In genomic region chr16:84207869-84208268, GRCh38 we compare ENCODE assay signal across 24 cellular contexts. TPM values are rescaled to one million over a fixed set of nuclear protein-coding genes. Genes with fewer than 3 reads are reported as not detected.
DNase-seq lines count a peak whose midpoint lies in the region; ATAC-seq, FAIRE-seq and TF ChIP-seq lines count a peak whose summit lies in the region.
"Had no signal": no experiment of that assay in that cellular context is flagged by ENCODE, and none has a peak within 500 bp of the region (broad histone marks: within the 10 kb centered on the region; RNA-seq: fewer than 3 reads in every experiment).

No MANE protein-coding gene starts in this region.

- H3K27me3 ChIP-seq in HepG2 (ENCODE audit: control insufficient read depth in 1 of 2, insufficient read depth in 2 of 2, low read length in 2 of 2) (peaks cover 15 to 35% of the 10 kb centered on the region in 2 experiments; a peak in 4 of 5 replicates), right lobe of liver (no peaks in the 10 kb centered on the region), endodermal cell (ENCODE audit: control insufficient read depth, insufficient read depth, low read length, poor library complexity, severe bottlenecking) (no peaks in the 10 kb centered on the region)
- H3K27me3 ChIP-seq: BE2C had no signal

- no peak for TF ChIP-seq EP300 in HepG2 (IDR thresholded peaks at IDR 0.05; ENCODE audit: low read depth in 2 of 2, low read length in 2 of 2)
- TF ChIP-seq EP300 in HepG2 (CRISPR knock-in tag; IDR thresholded peaks at IDR 0.05; ENCODE audit: borderline replicate concordance): no peak

- in situ Hi-C loops in HepG2 (cut with HindIII; ENCODE audit: extremely low pct_ligation_motif_present, low pct_unique_long_range_greater_than_20kb): no loop called here

- H3K4me1 Mint-ChIP-seq in endodermal cell: peaks cover 19% of the 10 kb centered on the region

- ATAC-seq in HepG2 (peak; percentile 38; the same call in 2 of the 3 replicates), right lobe of liver (no peak), HG03280 (IDR thresholded peaks at IDR 0.05; ENCODE audit: unreplicated experiment) (no peak)

- no peak for DNase-seq in HepG2 (ENCODE audit: low spot score)
- no peak for DNase-seq in right lobe of liver
- DNase-seq in NCI-H524 treated with DMSO at 0.1 percent for 48 hours (lab: John Stamatoyannopoulos, UW): peak; percentile 70
- DNase-seq in endodermal cell: peak; percentile 63
- DNase-seq in HK-2 (ENCODE audit: unreplicated experiment): no peak
- DNase-seq in HuH-7 (ENCODE audit: low spot score): no peak
- DNase-seq: BE2C; Caco-2; CD4-positive, alpha-beta T cell; DMS53; EL; NCI-H1436; NCI-H2081 treated with DMSO at 0.1 percent for 48 hours; NCI-H226; NCI-H526; RPMI8226; SIG-M5; T-helper 1 cell had no signal

- H3K9me3 ChIP-seq in HepG2 (ENCODE audit: low read length) (no peaks in the 10 kb centered on the region), right lobe of liver (no peaks in the 10 kb centered on the region), endodermal cell (ENCODE audit: control insufficient read depth, low read length) (no peaks in the 10 kb centered on the region)
- H3K9me3 ChIP-seq: BE2C had no signal

- no peaks in the 10 kb centered on the region for H3K4me1 ChIP-seq in HepG2 (ENCODE audit: insufficient read depth, low read length)
- no peaks in the 10 kb centered on the region for H3K4me1 ChIP-seq in right lobe of liver
- H3K4me1 ChIP-seq in endodermal cell (ENCODE audit: control insufficient read depth, insufficient read depth, low read length): peaks cover 22% of the 10 kb centered on the region
- H3K4me1 ChIP-seq: Caco-2 had no signal

- POLR2A ChIA-PET in HepG2 (lab: Yijun Ruan, JAX): no interaction called here

- H3K27ac Mint-ChIP-seq in endodermal cell: peak overlapping the region; percentile 64
- H3K27ac Mint-ChIP-seq: CD4-positive, alpha-beta T cell had no signal

- intact Hi-C loops in HepG2 (cut with micrococcal nuclease; ENCODE audit: unreplicated experiment): no loop called here
- intact Hi-C loops in right lobe of liver (cut with DNase I): no loop called here

- H3K9ac ChIP-seq in HepG2 (ENCODE audit: insufficient read depth, low read depth, low read length) (no peak overlapping the region), endodermal cell (ENCODE audit: extremely low read depth, low read length, poor library complexity, severe bottlenecking) (no peak overlapping the region)

- H3K4me2 ChIP-seq in HepG2 (ENCODE audit: low read depth, low read length): no peak overlapping the region

- no TSS peak for BruUV-seq in HepG2 (replicated peaks; lab: Mats Ljungman, UMichigan)

- H3K27ac ChIP-seq in HepG2 (ENCODE audit: extremely low read length, insufficient read depth, low read length): no peak overlapping the region
- H3K27ac ChIP-seq in right lobe of liver: no peak overlapping the region
- H3K27ac ChIP-seq in endodermal cell (ENCODE audit: low read depth, low read length): no peak overlapping the region

- no peak for TF ChIP-seq CTCF in HepG2 (CRISPR knock-in tag; IDR thresholded peaks at IDR 0.05)
- TF ChIP-seq CTCF in right lobe of liver (IDR thresholded peaks at IDR 0.05): no peak
- TF ChIP-seq CTCF in endodermal cell (conservative IDR thresholded peaks at IDR 0.05): peak; percentile 12

- 7% methylated on average over 7 of the region's 7 CpGs for WGBS in HepG2 (ENCODE audit: low lambda C conversion rate)
- WGBS in right lobe of liver (ENCODE audit: insufficient coverage, low coverage, low lambda C conversion rate, missing lambda C conversion rate): 72% methylated on average over 3 of the region's 7 CpGs
- WGBS in endodermal cell (ENCODE audit: insufficient coverage in 1 of 2, insufficient read length in 1 of 2), 2 experiments: 61 to 78% methylated on average over 7 of the region's 7 CpGs

- TF ChIP-seq POLR2A in HepG2 (IDR thresholded peaks at IDR 0.05; ENCODE audit: insufficient read depth in 1 of 2, low read depth in 2 of 2, low read length in 2 of 2) (no peak), right lobe of liver (IDR thresholded peaks at IDR 0.05) (no peak)

- H3K9me3 Mint-ChIP-seq in endodermal cell: peaks cover 4% of the 10 kb centered on the region
- H3K9me3 Mint-ChIP-seq: CD4-positive, alpha-beta T cell had no signal

- H3K4me3 Mint-ChIP-seq in endodermal cell: no peak overlapping the region
- H3K4me3 Mint-ChIP-seq: CD4-positive, alpha-beta T cell had no signal

- no peaks in the 10 kb centered on the region for H3K36me3 Mint-ChIP-seq in endodermal cell (ENCODE audit: low read depth)

- TF ChIP-seq RAD21 in HepG2 (CRISPR knock-in tag; IDR thresholded peaks at IDR 0.05): no peak

- FAIRE-seq in HepG2 (lab: Jason Lieb, UNC): no peak
- FAIRE-seq: A204.1, GM12891, GM19239, H1 had no signal

- H4K20me1 ChIP-seq in HepG2 (ENCODE audit: insufficient read depth, low read length): no peaks in the 10 kb centered on the region

- CTCF ChIA-PET in HepG2 (lab: Yijun Ruan, JAX; ENCODE audit: low intra/inter-chr PET ratio, low total read pairs): no interaction called here

- no peaks in the 10 kb centered on the region for H3K27me3 Mint-ChIP-seq in endodermal cell (ENCODE audit: insufficient read depth)
- H3K27me3 Mint-ChIP-seq: CD4-positive, alpha-beta T cell had no signal

- no peak overlapping the region for H3K4me3 ChIP-seq in HepG2 (replicated peaks in 1 of 3; ENCODE audit: insufficient read depth in 1 of 3, low read depth in 2 of 3, low read length in 3 of 3)
- H3K4me3 ChIP-seq in right lobe of liver: no peak overlapping the region
- no peak overlapping the region for H3K4me3 ChIP-seq in endodermal cell (ENCODE audit: low read length)

- no peak overlapping the region for H2AFZ ChIP-seq in HepG2 (ENCODE audit: low read length)

- H3K36me3 ChIP-seq in HepG2 (replicated peaks in 1 of 2; ENCODE audit: control insufficient read depth in 1 of 2, insufficient read depth in 2 of 2, low read length in 2 of 2) (no peaks in the 10 kb centered on the region), right lobe of liver (no peaks in the 10 kb centered on the region), endodermal cell (ENCODE audit: control insufficient read depth, insufficient read depth, low read length) (no peaks in the 10 kb centered on the region)
- H3K36me3 ChIP-seq: BE2C had no signal

- H3K79me2 ChIP-seq in HepG2 (ENCODE audit: insufficient read depth, low read length): no peaks in the 10 kb centered on the region

RNA-seq across cellular contexts. Expression of gene ADAD2, which starts 16.9 kb away (rescaled TPM):
- total RNA-seq in HepG2 (2016; rRNA removed; fragmentation: Illumina TruSeq; extraction: Trizol) (not detected in 2 replicates), right lobe of liver (1 to 10 TPM in 1 of 6 experiments, under 1 TPM in 1, not detected in 4; 0.87 to 1.0 TPM), endodermal cell (not detected)
- not detected in 2 replicates for total RNA-seq in HepG2 (2016; cell fraction: cytosol; rRNA removed; fragmentation: Illumina TruSeq; extraction: Trizol; ENCODE audit: low read depth)
- not detected in 2 replicates for total RNA-seq in HepG2 (2016; cell fraction: insoluble cytoplasmic fraction; rRNA removed; fragmentation: Illumina TruSeq; extraction: Trizol)
- not detected in 2 replicates for total RNA-seq in HepG2 (2016; cell fraction: membrane; rRNA removed; fragmentation: Illumina TruSeq; extraction: Trizol)
- total RNA-seq in HepG2 (2016; cell fraction: nucleus; rRNA removed; fragmentation: Illumina TruSeq; extraction: Trizol): not detected in 2 replicates
- polyA plus RNA-seq in HepG2 (2011; rRNA removed): not detected in 2 replicates
- polyA plus RNA-seq in HepG2 (2011; cell fraction: cytosol; rRNA removed): 0.03 TPM in 1 of 2 replicates, not detected in the other
- not detected in 2 replicates for polyA plus RNA-seq in HepG2 (2011; cell fraction: nucleus; rRNA removed)
- not detected in 2 replicates for polyA plus RNA-seq in HepG2 (2012)
- polyA plus RNA-seq in HepG2 (2016; cell fraction: cytosol; fragmentation: Illumina TruSeq; extraction: Trizol; ENCODE audit: low read depth): not detected in 2 replicates
- polyA plus RNA-seq in HepG2 (2016; cell fraction: insoluble cytoplasmic fraction; fragmentation: Illumina TruSeq; extraction: Trizol; ENCODE audit: low read depth): not detected in 2 replicates
- not detected in 2 replicates for polyA plus RNA-seq in HepG2 (2016; cell fraction: membrane; fragmentation: Illumina TruSeq; extraction: Trizol; ENCODE audit: low read depth)
- not detected in 2 replicates for polyA plus RNA-seq in HepG2 (2016; cell fraction: nucleus; fragmentation: Illumina TruSeq; extraction: Trizol; ENCODE audit: insufficient read depth, low read depth)
- not detected in 2 replicates for polyA minus RNA-seq in HepG2 (2011; rRNA and poly(A)+ RNA removed; ENCODE audit: low replicate concordance)
- polyA minus RNA-seq in HepG2 (2011; cell fraction: cytosol; rRNA and poly(A)+ RNA removed): not detected in 2 replicates
- not detected in 2 replicates for polyA minus RNA-seq in HepG2 (2011; cell fraction: nucleus; rRNA and poly(A)+ RNA removed)
- polyA plus RNA-seq in endodermal cell (2013, experiment 1 of 2): 0.21 TPM
- not detected for polyA plus RNA-seq in endodermal cell (2013, experiment 2 of 2)
- total RNA-seq: Caco-2, M059J had no signal

RNA-seq across cellular contexts. Expression of gene TAF1C, which starts 21.0 kb away (rescaled TPM):
- 8.3 and 15.6 TPM in 2 replicates for total RNA-seq in HepG2 (2016; rRNA removed; fragmentation: Illumina TruSeq; extraction: Trizol)
- total RNA-seq in HepG2 (2016; cell fraction: cytosol; rRNA removed; fragmentation: Illumina TruSeq; extraction: Trizol; ENCODE audit: low read depth): 9.0 and 11.9 TPM in 2 replicates
- total RNA-seq in HepG2 (2016; cell fraction: insoluble cytoplasmic fraction; rRNA removed; fragmentation: Illumina TruSeq; extraction: Trizol): 5.7 and 17.7 TPM in 2 replicates
- total RNA-seq in HepG2 (2016; cell fraction: membrane; rRNA removed; fragmentation: Illumina TruSeq; extraction: Trizol): 9.2 and 10.3 TPM in 2 replicates
- 33.5 and 39.8 TPM in 2 replicates for total RNA-seq in HepG2 (2016; cell fraction: nucleus; rRNA removed; fragmentation: Illumina TruSeq; extraction: Trizol)
- polyA plus RNA-seq in HepG2 (2011; rRNA removed): 20.8 and 25.2 TPM in 2 replicates
- polyA plus RNA-seq in HepG2 (2011; cell fraction: cytosol; rRNA removed): 6.5 and 8.8 TPM in 2 replicates
- 318 and 424 TPM in 2 replicates for polyA plus RNA-seq in HepG2 (2011; cell fraction: nucleus; rRNA removed)
- polyA plus RNA-seq in HepG2 (2012): 24.5 and 34.3 TPM in 2 replicates
- 1.1 and 1.7 TPM in 2 replicates for polyA plus RNA-seq in HepG2 (2016; cell fraction: cytosol; fragmentation: Illumina TruSeq; extraction: Trizol; ENCODE audit: low read depth)
- polyA plus RNA-seq in HepG2 (2016; cell fraction: insoluble cytoplasmic fraction; fragmentation: Illumina TruSeq; extraction: Trizol; ENCODE audit: low read depth): 9.1 and 13.0 TPM in 2 replicates
- polyA plus RNA-seq in HepG2 (2016; cell fraction: membrane; fragmentation: Illumina TruSeq; extraction: Trizol; ENCODE audit: low read depth): 1.9 and 2.6 TPM in 2 replicates
- 119 and 132 TPM in 2 replicates for polyA plus RNA-seq in HepG2 (2016; cell fraction: nucleus; fragmentation: Illumina TruSeq; extraction: Trizol; ENCODE audit: insufficient read depth, low read depth)
- 40.8 and 57.1 TPM in 2 replicates for polyA minus RNA-seq in HepG2 (2011; rRNA and poly(A)+ RNA removed; ENCODE audit: low replicate concordance)
- polyA minus RNA-seq in HepG2 (2011; cell fraction: cytosol; rRNA and poly(A)+ RNA removed): 4.0 and 5.1 TPM in 2 replicates
- 62.5 and 75.1 TPM in 2 replicates for polyA minus RNA-seq in HepG2 (2011; cell fraction: nucleus; rRNA and poly(A)+ RNA removed)
- total RNA-seq in right lobe of liver: 10 to 100 TPM; 11.0 to 28.3 (median 19.3) TPM
- total RNA-seq in endodermal cell: 10 to 100 TPM; 92.0 to 99.8 TPM
- polyA plus RNA-seq in endodermal cell (2013, experiment 1 of 2): 51.8 TPM
- polyA plus RNA-seq in endodermal cell (2013, experiment 2 of 2): 37.9 TPM

RNA-seq across cellular contexts. Expression of gene KCNG4, which starts 31.9 kb away (rescaled TPM):
- not detected in 2 replicates for total RNA-seq in HepG2 (2016; rRNA removed; fragmentation: Illumina TruSeq; extraction: Trizol)
- not detected in 2 replicates for total RNA-seq in HepG2 (2016; cell fraction: cytosol; rRNA removed; fragmentation: Illumina TruSeq; extraction: Trizol; ENCODE audit: low read depth)
- total RNA-seq in HepG2 (2016; cell fraction: insoluble cytoplasmic fraction; rRNA removed; fragmentation: Illumina TruSeq; extraction: Trizol): not detected in 2 replicates
- total RNA-seq in HepG2 (2016; cell fraction: membrane; rRNA removed; fragmentation: Illumina TruSeq; extraction: Trizol): not detected in 2 replicates
- total RNA-seq in HepG2 (2016; cell fraction: nucleus; rRNA removed; fragmentation: Illumina TruSeq; extraction: Trizol): not detected in 2 replicates
- polyA plus RNA-seq in HepG2 (2011; rRNA removed): not detected in 2 replicates
- polyA plus RNA-seq in HepG2 (2011; cell fraction: cytosol; rRNA removed): not detected in 2 replicates
- polyA plus RNA-seq in HepG2 (2011; cell fraction: nucleus; rRNA removed): not detected in 2 replicates
- polyA plus RNA-seq in HepG2 (2012): not detected in 2 replicates
- polyA plus RNA-seq in HepG2 (2016; cell fraction: cytosol; fragmentation: Illumina TruSeq; extraction: Trizol; ENCODE audit: low read depth): not detected in 2 replicates
- not detected in 2 replicates for polyA plus RNA-seq in HepG2 (2016; cell fraction: insoluble cytoplasmic fraction; fragmentation: Illumina TruSeq; extraction: Trizol; ENCODE audit: low read depth)
- not detected in 2 replicates for polyA plus RNA-seq in HepG2 (2016; cell fraction: membrane; fragmentation: Illumina TruSeq; extraction: Trizol; ENCODE audit: low read depth)
- not detected in 2 replicates for polyA plus RNA-seq in HepG2 (2016; cell fraction: nucleus; fragmentation: Illumina TruSeq; extraction: Trizol; ENCODE audit: insufficient read depth, low read depth)
- polyA minus RNA-seq in HepG2 (2011; rRNA and poly(A)+ RNA removed; ENCODE audit: low replicate concordance): 0.02 TPM in 1 of 2 replicates, not detected in the other
- not detected in 2 replicates for polyA minus RNA-seq in HepG2 (2011; cell fraction: cytosol; rRNA and poly(A)+ RNA removed)
- not detected in 2 replicates for polyA minus RNA-seq in HepG2 (2011; cell fraction: nucleus; rRNA and poly(A)+ RNA removed)
- not detected for total RNA-seq in right lobe of liver
- not detected for total RNA-seq in endodermal cell
- not detected for polyA plus RNA-seq in endodermal cell (2013, experiment 1 of 2)
- polyA plus RNA-seq in endodermal cell (2013, experiment 2 of 2): not detected
- total RNA-seq: Caco-2; CD4-positive, alpha-beta T cell; H1; M059J had no signal
- polyA plus RNA-seq: H1 had no signal

Comparison
In these comparisons a context has a peak if more than half of its experiments do, and no peak if none do; other contexts are left out.
1. DNase-seq: peak in NCI-H524 treated with DMSO at 0.1 percent for 48 hours (single experiment) and endodermal cell (single experiment); none in HepG2 (single experiment), right lobe of liver (0 of 3), HK-2 (single experiment) and HuH-7 (single experiment).